Comparison of ENCODE assay signal across 23 cellular contexts in genomic region chr20:62335532-62335931, GRCh38.
"Had no signal": no experiment of that assay in that cellular context is flagged by ENCODE, and none has a peak within 500 bp of the region (broad histone marks: within the 10 kb centered on the region; RNA-seq: fewer than 3 reads in every experiment).

No MANE protein-coding gene starts in this region.

- H3K27me3 Mint-ChIP-seq: progenitor cell of endocrine pancreas had no signal

- ATAC-seq: mucosa of descending colon; naive thymus-derived CD4-positive, alpha-beta T cell; natural killer cell treated with Interleukin-12 subunit alpha and Interleukin-12 subunit beta and Interleukin-15 and Interleukin-18, amount 100 ng/mL, for 72 hours; right lobe of liver; upper lobe of right lung had no signal

- H3K4me1 ChIP-seq: left ventricle myocardium inferior, right atrium auricular region, right lobe of liver, suprapubic skin, tibial artery, upper lobe of right lung had no signal

- H3K4me3 Mint-ChIP-seq: naive thymus-derived CD4-positive, alpha-beta T cell; natural killer cell treated with Interleukin-12 subunit alpha and Interleukin-12 subunit beta and Interleukin-15 and Interleukin-18, amount 100 ng/mL, for 72 hours; stimulated activated naive CD8-positive, alpha-beta T cell treated with anti-CD3 and anti-CD28 coated beads, Interleukin-15, Interleukin-2, amounts not matched to agents 100 ng/mL and 50 ng/mL, for 24 hours had no signal

- H3K27ac Mint-ChIP-seq: naive thymus-derived CD4-positive, alpha-beta T cell; natural killer cell treated with Interleukin-12 subunit alpha and Interleukin-12 subunit beta and Interleukin-15 and Interleukin-18, amount 100 ng/mL, for 72 hours; progenitor cell of endocrine pancreas; stimulated activated naive CD8-positive, alpha-beta T cell treated with anti-CD3 and anti-CD28 coated beads, Interleukin-15, Interleukin-2, amounts not matched to agents 100 ng/mL and 50 ng/mL, for 24 hours had no signal

- H3K27ac ChIP-seq: left ventricle myocardium inferior, ovary, right atrium auricular region, right lobe of liver, suprapubic skin, thoracic aorta, tibial artery, upper lobe of right lung had no signal

- H3K36me3 Mint-ChIP-seq: natural killer cell treated with Interleukin-12 subunit alpha and Interleukin-12 subunit beta and Interleukin-15 and Interleukin-18, amount 100 ng/mL, for 72 hours had no signal

- H3K4me3 ChIP-seq: left ventricle myocardium inferior, lung, mucosa of descending colon, ovary, right atrium auricular region, right lobe of liver, smooth muscle cell, suprapubic skin, thoracic aorta, tibial artery, upper lobe of right lung had no signal

- DNase-seq: islet precursor cell; left ventricle myocardium inferior; midbrain; mucosa of descending colon; naive thymus-derived CD4-positive, alpha-beta T cell; ovary; right lobe of liver; stimulated activated CD4-positive, alpha-beta T cell treated with anti-CD3 and anti-CD28 coated beads, Interleukin-1b, Interleukin-23, amount 100 ng/mL, for 48 hours; stimulated activated CD4-positive, alpha-beta T cell treated with anti-CD3 and anti-CD28 coated beads, Interleukin-2, amount 100 ng/mL, for 48 hours; stimulated activated CD4-positive, alpha-beta T cell treated with anti-CD3 and anti-CD28 coated beads, Interleukin-4, amount 100 ng/mL, for 4 hours; stimulated activated CD8-positive, alpha-beta memory T cell treated with anti-CD3 and anti-CD28 coated beads, Interleukin-4, amount 100 ng/mL, for 48 hours; stimulated activated naive CD4-positive, alpha-beta T cell; tibial artery; trophoblast cell; upper lobe of right lung had no signal

- H3K4me2 ChIP-seq: smooth muscle cell had no signal

- H3K27me3 ChIP-seq: ovary, right atrium auricular region, right lobe of liver, suprapubic skin, tibial artery, upper lobe of right lung had no signal

- H3K9me3 ChIP-seq: left ventricle myocardium inferior, mucosa of descending colon, ovary, right atrium auricular region, right lobe of liver, suprapubic skin, thoracic aorta, tibial artery, upper lobe of right lung had no signal

- H3K36me3 ChIP-seq: ovary had no signal

- H3K9me3 Mint-ChIP-seq: natural killer cell treated with Interleukin-12 subunit alpha and Interleukin-12 subunit beta and Interleukin-15 and Interleukin-18, amount 100 ng/mL, for 72 hours; stimulated activated naive CD8-positive, alpha-beta T cell treated with anti-CD3 and anti-CD28 coated beads, Interleukin-15, Interleukin-2, amounts not matched to agents 100 ng/mL and 50 ng/mL, for 24 hours had no signal
